Comparison of ENCODE assay signal across 13 cellular contexts in the genomic region with DNA sequence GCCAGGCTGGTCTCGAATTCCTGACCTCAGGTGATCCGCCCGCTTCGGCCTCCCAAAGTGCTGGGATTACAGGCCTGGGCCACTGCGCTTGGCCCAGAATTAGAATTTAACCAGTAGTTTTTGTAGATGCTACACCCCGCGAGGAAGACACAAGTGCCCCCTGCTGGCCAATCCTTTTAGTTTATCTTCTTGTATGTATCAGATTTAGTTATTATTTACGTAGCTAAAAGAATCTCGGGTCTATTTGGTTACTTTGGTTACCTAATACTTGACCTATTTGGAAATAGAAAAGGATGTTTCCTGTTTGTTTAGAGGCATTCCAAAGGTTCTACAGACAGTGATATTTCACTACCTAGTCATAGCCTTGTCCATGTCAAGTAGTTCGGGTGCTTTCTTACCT. TPM values are rescaled to one million over a fixed set of nuclear protein-coding genes. Genes with fewer than 3 reads are reported as not detected.
DNase-seq lines count a peak whose midpoint lies in the region; ATAC-seq and TF ChIP-seq lines count a peak whose summit lies in the region.
"Had no signal": no experiment of that assay in that cellular context is flagged by ENCODE, and none has a peak within 500 bp of the region (broad histone marks: within the 10 kb centered on the region; RNA-seq: fewer than 3 reads in every experiment).

No MANE protein-coding gene starts in this region.

- no peak for TF ChIP-seq CTCF in natural killer cell (IDR thresholded peaks at IDR 0.05)
- TF ChIP-seq CTCF in foreskin keratinocyte (conservative IDR thresholded peaks at IDR 0.05): no peak

- DNase-seq in NCI-H526 (lab: John Stamatoyannopoulos, UW) (peak; percentile 3 to 19), NCI-H526 treated with DMSO at 0.1 percent for 48 hours (lab: John Stamatoyannopoulos, UW) (no peak), KG1 (lab: John Stamatoyannopoulos, UW) (peak; percentile 21), natural killer cell (no peak), NCI-H146 (lab: John Stamatoyannopoulos, UW) (no peak), foreskin keratinocyte (no peak)
- DNase-seq in activated CD4-positive, alpha-beta T cell treated with anti-CD3 and anti-CD28 coated beads, Interleukin-2, amount 50 U/mL, for 1 hour: peak; percentile 4
- DNase-seq in stimulated activated CD4-positive, alpha-beta T cell treated with anti-CD3 and anti-CD28 coated beads, Interleukin-1b, Interleukin-23, amount 100 ng/mL, for 24 hours (ENCODE audit: low read depth in 4 of 4, low spot score in 1 of 4): peak in 3 of 4 experiments; percentile 9 to 26 (median 13)
- DNase-seq: NCI-H1436 treated with DMSO at 0.1 percent for 48 hours, occipital lobe, substantia nigra had no signal

- H3K27me3 Mint-ChIP-seq in natural killer cell (ENCODE audit: low read depth in 2 of 2): peaks cover 0 to 9% of the 10 kb centered on the region in 2 donors
- H3K27me3 Mint-ChIP-seq: dendritic cell treated with granulocyte-macrophage colony-stimulating factor and Interleukin-4, amounts not matched to agents 40 ng/mL and 50 ng/mL, for 4 days had no signal

- no peak overlapping the region for H3K27ac Mint-ChIP-seq in natural killer cell
- H3K27ac Mint-ChIP-seq: dendritic cell treated with granulocyte-macrophage colony-stimulating factor and Interleukin-4, amounts not matched to agents 40 ng/mL and 50 ng/mL, for 4 days had no signal

- H3K9me3 Mint-ChIP-seq in natural killer cell: no peaks in the 10 kb centered on the region
- H3K9me3 Mint-ChIP-seq: dendritic cell treated with granulocyte-macrophage colony-stimulating factor and Interleukin-4, amounts not matched to agents 40 ng/mL and 50 ng/mL, for 4 days had no signal

- no peaks in the 10 kb centered on the region for H3K36me3 Mint-ChIP-seq in natural killer cell

- no peaks in the 10 kb centered on the region for H3K4me1 Mint-ChIP-seq in natural killer cell

- ATAC-seq in natural killer cell (no peak), foreskin keratinocyte (no peak)

- H3K4me3 Mint-ChIP-seq in natural killer cell: no peak overlapping the region
- H3K4me3 Mint-ChIP-seq: dendritic cell treated with granulocyte-macrophage colony-stimulating factor and Interleukin-4, amounts not matched to agents 40 ng/mL and 50 ng/mL, for 4 days had no signal

- H3K27me3 ChIP-seq in foreskin keratinocyte: no peaks in the 10 kb centered on the region
- H3K27me3 ChIP-seq: adrenal gland had no signal

- no peaks in the 10 kb centered on the region for H3K4me1 ChIP-seq in foreskin keratinocyte
- H3K4me1 ChIP-seq: adrenal gland had no signal

- intact Hi-C loops in natural killer cell (cut with micrococcal nuclease): no loop called here

- H3K27ac ChIP-seq in foreskin keratinocyte: no peak overlapping the region
- H3K27ac ChIP-seq: adrenal gland had no signal

RNA-seq across cellular contexts. Expression of a gene that starts 22.0 kb away (rescaled TPM):
- total RNA-seq in natural killer cell (under 1 TPM in 1 of 3 donors, not detected in 2; under 0.01 TPM), foreskin keratinocyte (not detected in 2 replicates)
- not detected in 2 replicates for polyA plus RNA-seq in foreskin keratinocyte
- total RNA-seq: occipital lobe had no signal

Comparison
In these comparisons a context has a peak if more than half of its experiments do, and no peak if none do; other contexts are left out.
1. DNase-seq: peak in NCI-H526 (2 of 2), KG1 (single experiment), activated CD4-positive, alpha-beta T cell treated with anti-CD3 and anti-CD28 coated beads, Interleukin-2, amount 50 U/mL, for 1 hour (single experiment) and stimulated activated CD4-positive, alpha-beta T cell treated with anti-CD3 and anti-CD28 coated beads, Interleukin-1b, Interleukin-23, amount 100 ng/mL, for 24 hours (3 of 4); none in NCI-H526 treated with DMSO at 0.1 percent for 48 hours (single experiment), natural killer cell (single experiment), NCI-H146 (single experiment) and foreskin keratinocyte (0 of 2).